7 cellular contexts compared by ENCODE assay signal in the genomic region with DNA sequence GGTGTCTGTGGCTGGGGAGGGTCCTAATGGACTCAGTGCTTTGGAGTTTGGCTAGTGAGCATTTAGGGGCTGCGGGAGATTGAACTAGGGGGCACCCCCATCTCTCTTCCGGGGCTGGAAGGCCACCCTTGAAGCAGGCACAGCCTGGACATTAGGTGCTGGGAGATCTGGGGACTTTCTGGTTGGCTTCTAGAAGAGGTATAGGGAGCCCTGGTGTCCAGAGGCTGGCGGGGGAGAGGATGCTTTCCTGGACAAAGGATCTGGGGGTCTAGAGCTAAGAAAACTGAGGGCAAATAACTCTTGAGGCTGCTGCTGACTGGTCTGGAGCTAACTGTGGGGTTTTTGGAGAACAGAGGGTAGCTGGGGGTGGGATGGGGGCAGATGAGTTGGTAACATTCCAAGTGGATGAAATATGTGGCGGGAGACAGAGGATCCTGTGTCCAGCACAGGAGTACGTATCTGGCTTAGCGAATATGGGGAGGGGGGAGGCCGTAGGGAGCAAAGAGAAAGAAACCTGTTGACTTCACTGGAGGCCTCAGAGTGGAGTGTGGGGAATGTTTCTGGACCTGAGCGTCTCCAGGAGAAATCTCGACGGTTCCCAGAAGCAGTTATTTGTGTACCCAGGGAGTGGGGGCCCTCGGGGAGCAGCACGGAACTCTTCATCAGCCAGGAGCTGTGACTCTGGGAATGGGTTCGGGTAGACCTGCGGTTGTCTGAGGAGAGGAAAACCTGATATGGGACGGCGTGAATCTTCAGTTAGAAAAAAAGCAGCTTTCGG. TPM values are rescaled to one million over a fixed set of nuclear protein-coding genes. Genes with fewer than 3 reads are reported as not detected.
DNase-seq lines count a peak whose midpoint lies in the region; ATAC-seq, FAIRE-seq and TF ChIP-seq lines count a peak whose summit lies in the region.

No MANE protein-coding gene starts in this region.

- ATAC-seq in lung (ENCODE audit: insufficient read depth, low FRiP score) = no peak

- no peaks in the 10 kb centered on the region for H3K27me3 ChIP-seq in bronchial epithelial cell (ENCODE audit: control insufficient read depth, insufficient read depth, low read length)
- H3K27me3 ChIP-seq in lung (ENCODE audit: control insufficient read depth, insufficient read depth) = no peaks in the 10 kb centered on the region

- H3K4me1 ChIP-seq in lung (ENCODE audit: control insufficient read depth in 2 of 2, insufficient read depth in 2 of 2, low read length in 2 of 2) = peaks cover 4 to 8% of the 10 kb centered on the region in 2 donors

- no peak for FAIRE-seq in bronchial epithelial cell (lab: Jason Lieb, UNC)

- peak overlapping the region; percentile 100 for H3K27ac Mint-ChIP-seq in type B pancreatic cell

- WGBS in lung, 2 donors = 19 to 29% methylated on average over 17 of the region's 17 CpGs

- no peaks in the 10 kb centered on the region for H3K9me3 ChIP-seq in lung (ENCODE audit: control insufficient read depth in 2 of 2, insufficient read depth in 1 of 2, low read length in 1 of 2)

- peaks cover 3% of the 10 kb centered on the region for H3K27me3 Mint-ChIP-seq in type B pancreatic cell

- H3K36me3 Mint-ChIP-seq in type B pancreatic cell = peaks cover 13% of the 10 kb centered on the region

- DNase-seq in OCI-M1 (lab: John Stamatoyannopoulos, UW) (peak; percentile 74), bronchial epithelial cell (ENCODE audit: low read depth) (peak; percentile 8), lung (ENCODE audit: low spot score) (peak; percentile 35), type B pancreatic cell (ENCODE audit: extremely low spot score, unreplicated experiment) (no peak), NCI-H510A treated with DMSO at 0.1 percent for 48 hours (lab: John Stamatoyannopoulos, UW) (no peak)
- DNase-seq in activated CD4-positive, CD25-positive, alpha-beta regulatory T cell (lab: John Stamatoyannopoulos, UW) = no peak

- TF ChIP-seq CTCF in GM12875 (IDR thresholded peaks at IDR 0.05; ENCODE audit: borderline replicate concordance, insufficient read depth, low read depth, low read length) = no peak
- no peak for TF ChIP-seq CTCF in bronchial epithelial cell (IDR thresholded peaks at IDR 0.05; ENCODE audit: insufficient read depth, low read length, severe bottlenecking)
- no peak for TF ChIP-seq CTCF in lung (IDR thresholded peaks at IDR 0.05; ENCODE audit: control extremely low read depth, extremely low read depth)
- no peak for TF ChIP-seq CTCF in type B pancreatic cell (conservative IDR thresholded peaks at IDR 0.05)

- H3K36me3 ChIP-seq in bronchial epithelial cell (ENCODE audit: control insufficient read depth, insufficient read depth, low read length) = peaks cover 11% of the 10 kb centered on the region
- H3K36me3 ChIP-seq in lung (ENCODE audit: control insufficient read depth in 2 of 2, insufficient read depth in 2 of 2, low read length in 2 of 2) = peaks cover 16 to 18% of the 10 kb centered on the region in 2 donors

- no peaks in the 10 kb centered on the region for H3K9me3 Mint-ChIP-seq in type B pancreatic cell

- peaks cover 25% of the 10 kb centered on the region for H3K4me1 Mint-ChIP-seq in type B pancreatic cell (ENCODE audit: unreplicated experiment)

- H3K4me3 ChIP-seq in GM12875 (ENCODE audit: low read depth, low read length) (peak overlapping the region; percentile 97), bronchial epithelial cell (ENCODE audit: low read depth, low read length) (peak overlapping the region; percentile 89), lung (peak overlapping the region; percentile 87)

- H3K4me3 Mint-ChIP-seq in type B pancreatic cell = peak overlapping the region; percentile 92

- H3K27ac ChIP-seq in lung (ENCODE audit: low read depth in 1 of 2, low read length in 1 of 2) = peak overlapping the region; percentile 99

RNA-seq across cellular contexts. Expression of gene HNRNPUL1, which starts 1.4 kb away (rescaled TPM):
- 41.9 and 43.5 TPM in 2 replicates for total RNA-seq in bronchial epithelial cell
- total RNA-seq in lung = 100 to 1,000 TPM; 192 to 198 TPM
- 10 to 100 TPM; 92.2 to 96.0 TPM for polyA plus RNA-seq in lung
- total RNA-seq in type B pancreatic cell (ENCODE audit: low replicate concordance) = 189 and 244 TPM in 2 replicates

RNA-seq across cellular contexts. Expression of gene CCDC97, which starts 44.4 kb away (rescaled TPM):
- total RNA-seq in bronchial epithelial cell = 7.9 and 12.9 TPM in 2 replicates
- total RNA-seq in lung = 10 to 100 TPM; 19.7 to 39.9 TPM
- 10 to 100 TPM; 13.2 to 22.2 TPM for polyA plus RNA-seq in lung
- total RNA-seq in type B pancreatic cell (ENCODE audit: low replicate concordance) = 26.7 and 42.6 TPM in 2 replicates

RNA-seq across cellular contexts. Expression of gene AXL, which starts 46.5 kb away (rescaled TPM):
- total RNA-seq in bronchial epithelial cell (19.5 and 23.7 TPM in 2 replicates), lung (10 to 100 TPM; 48.6 to 53.0 TPM), type B pancreatic cell (ENCODE audit: low replicate concordance) (8.8 and 20.9 TPM in 2 replicates)
- 10 to 100 TPM in 1 of 2 donors, 1 to 10 TPM in 1; 8.2 to 13.4 TPM for polyA plus RNA-seq in lung

Comparison
In these comparisons a context has a peak if more than half of its experiments do, and no peak if none do; other contexts are left out.
1. DNase-seq: peak in OCI-M1 (single experiment), bronchial epithelial cell (single experiment) and lung (single experiment); none in type B pancreatic cell (single experiment), NCI-H510A treated with DMSO at 0.1 percent for 48 hours (single experiment) and activated CD4-positive, CD25-positive, alpha-beta regulatory T cell (0 of 4).
2. Peak in every context shown above with its lines, with median percentiles within 50 percentile points of each other: H3K4me3 ChIP-seq.